In the genomic region with DNA sequence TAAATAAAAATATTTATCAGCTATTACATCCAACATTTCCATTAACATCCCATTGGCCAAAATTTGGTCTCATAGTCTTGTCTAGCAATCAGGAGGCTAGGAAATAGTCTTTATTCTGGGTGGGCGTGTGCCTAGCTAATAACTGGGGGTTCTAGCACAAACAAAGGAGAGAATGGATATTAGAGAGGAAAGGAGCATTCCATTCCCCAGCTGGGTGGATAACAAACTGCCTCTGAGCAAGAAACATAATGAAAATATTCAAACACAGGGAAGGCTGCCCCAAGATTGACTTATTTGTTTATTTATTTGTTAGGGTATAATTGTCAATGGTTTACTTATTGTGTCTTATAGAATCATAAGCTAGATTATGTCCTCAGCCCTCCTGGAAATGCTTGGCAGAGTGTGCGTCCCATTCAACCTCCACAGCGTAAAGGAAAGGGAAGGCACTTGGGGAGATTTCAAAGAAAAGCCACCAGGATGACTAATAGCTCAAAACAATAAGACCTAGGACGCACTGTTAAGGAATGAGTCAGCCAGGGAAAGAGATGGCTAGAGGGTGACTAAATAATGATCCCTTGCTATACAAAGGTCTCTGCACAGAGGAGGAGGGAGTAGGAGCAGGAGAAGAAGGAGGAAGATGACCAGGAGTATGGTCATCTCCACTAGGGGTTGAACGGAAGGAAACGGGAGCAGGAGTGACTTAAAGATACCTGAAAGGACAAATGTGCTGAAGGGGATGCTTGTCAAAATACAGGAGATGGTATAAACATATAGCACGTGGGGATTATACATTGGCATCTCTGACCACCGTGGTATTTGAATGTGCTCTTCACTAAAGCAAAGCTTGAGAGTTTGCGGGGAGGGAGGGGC, we compare ENCODE assay signal across 1 cellular context.
TF ChIP-seq lines count a peak whose summit lies in the region.

No MANE protein-coding gene starts in this region.

TF ChIP-seq in SK-N-SH, 30 proteins besides CTCF, POLR2A, EP300 and RAD21:
- peak; percentile 95 for TF ChIP-seq JUND (IDR thresholded peaks at IDR 0.05)
- TF ChIP-seq, protein P1, sequence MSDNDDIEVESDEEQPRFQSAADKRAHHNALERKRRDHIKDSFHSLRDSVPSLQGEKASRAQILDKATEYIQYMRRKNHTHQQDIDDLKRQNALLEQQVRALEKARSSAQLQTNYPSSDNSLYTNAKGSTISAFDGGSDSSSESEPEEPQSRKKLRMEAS (IDR thresholded peaks at IDR 0.05; ENCODE audit: low read depth): peak; percentile 64; the same call in 1 of the 2 replicates
- TF ChIP-seq SIN3A (IDR thresholded peaks at IDR 0.05; ENCODE audit: borderline replicate concordance, low read depth, low read length): 0 out of 2 replicates have a peak, but pooled peaks have one; percentile 45
- TF ChIP-seq NRF1 (IDR thresholded peaks at IDR 0.05; ENCODE audit: low read depth, low read length): no peak
- peak; percentile 98 for TF ChIP-seq FOSL2 (IDR thresholded peaks at IDR 0.05; ENCODE audit: borderline replicate concordance, low read depth)
- TF ChIP-seq, protein P2, sequence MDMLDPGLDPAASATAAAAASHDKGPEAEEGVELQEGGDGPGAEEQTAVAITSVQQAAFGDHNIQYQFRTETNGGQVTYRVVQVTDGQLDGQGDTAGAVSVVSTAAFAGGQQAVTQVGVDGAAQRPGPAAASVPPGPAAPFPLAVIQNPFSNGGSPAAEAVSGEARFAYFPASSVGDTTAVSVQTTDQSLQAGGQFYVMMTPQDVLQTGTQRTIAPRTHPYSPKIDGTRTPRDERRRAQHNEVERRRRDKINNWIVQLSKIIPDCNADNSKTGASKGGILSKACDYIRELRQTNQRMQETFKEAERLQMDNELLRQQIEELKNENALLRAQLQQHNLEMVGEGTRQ (IDR thresholded peaks at IDR 0.05; ENCODE audit: borderline replicate concordance, low read depth, low read length): no peak
- TF ChIP-seq, protein P3, sequence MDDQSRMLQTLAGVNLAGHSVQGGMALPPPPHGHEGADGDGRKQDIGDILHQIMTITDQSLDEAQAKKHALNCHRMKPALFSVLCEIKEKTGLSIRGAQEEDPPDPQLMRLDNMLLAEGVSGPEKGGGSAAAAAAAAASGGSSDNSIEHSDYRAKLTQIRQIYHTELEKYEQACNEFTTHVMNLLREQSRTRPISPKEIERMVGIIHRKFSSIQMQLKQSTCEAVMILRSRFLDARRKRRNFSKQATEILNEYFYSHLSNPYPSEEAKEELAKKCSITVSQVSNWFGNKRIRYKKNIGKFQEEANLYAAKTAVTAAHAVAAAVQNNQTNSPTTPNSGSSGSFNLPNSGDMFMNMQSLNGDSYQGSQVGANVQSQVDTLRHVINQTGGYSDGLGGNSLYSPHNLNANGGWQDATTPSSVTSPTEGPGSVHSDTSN (IDR thresholded peaks at IDR 0.05): peak; percentile 78
- no peak for TF ChIP-seq TAF1 (IDR thresholded peaks at IDR 0.05; ENCODE audit: borderline replicate concordance, low read depth, low read length)
- TF ChIP-seq TEAD4 (IDR thresholded peaks at IDR 0.05; ENCODE audit: borderline replicate concordance, insufficient read depth): peak; percentile 47; the same call in 1 of the 2 replicates
- TF ChIP-seq NFIC (IDR thresholded peaks at IDR 0.05; ENCODE audit: borderline replicate concordance): peak; percentile 60; the same call in 1 of the 2 replicates
- no peak for TF ChIP-seq GATA2 (CRISPR knock-in tag; IDR thresholded peaks at IDR 0.05)
- TF ChIP-seq FOXM1 (IDR thresholded peaks at IDR 0.05; ENCODE audit: low read depth): 0 out of 2 replicates have a peak, but pooled peaks have one; percentile 48
- TF ChIP-seq, protein P4, sequence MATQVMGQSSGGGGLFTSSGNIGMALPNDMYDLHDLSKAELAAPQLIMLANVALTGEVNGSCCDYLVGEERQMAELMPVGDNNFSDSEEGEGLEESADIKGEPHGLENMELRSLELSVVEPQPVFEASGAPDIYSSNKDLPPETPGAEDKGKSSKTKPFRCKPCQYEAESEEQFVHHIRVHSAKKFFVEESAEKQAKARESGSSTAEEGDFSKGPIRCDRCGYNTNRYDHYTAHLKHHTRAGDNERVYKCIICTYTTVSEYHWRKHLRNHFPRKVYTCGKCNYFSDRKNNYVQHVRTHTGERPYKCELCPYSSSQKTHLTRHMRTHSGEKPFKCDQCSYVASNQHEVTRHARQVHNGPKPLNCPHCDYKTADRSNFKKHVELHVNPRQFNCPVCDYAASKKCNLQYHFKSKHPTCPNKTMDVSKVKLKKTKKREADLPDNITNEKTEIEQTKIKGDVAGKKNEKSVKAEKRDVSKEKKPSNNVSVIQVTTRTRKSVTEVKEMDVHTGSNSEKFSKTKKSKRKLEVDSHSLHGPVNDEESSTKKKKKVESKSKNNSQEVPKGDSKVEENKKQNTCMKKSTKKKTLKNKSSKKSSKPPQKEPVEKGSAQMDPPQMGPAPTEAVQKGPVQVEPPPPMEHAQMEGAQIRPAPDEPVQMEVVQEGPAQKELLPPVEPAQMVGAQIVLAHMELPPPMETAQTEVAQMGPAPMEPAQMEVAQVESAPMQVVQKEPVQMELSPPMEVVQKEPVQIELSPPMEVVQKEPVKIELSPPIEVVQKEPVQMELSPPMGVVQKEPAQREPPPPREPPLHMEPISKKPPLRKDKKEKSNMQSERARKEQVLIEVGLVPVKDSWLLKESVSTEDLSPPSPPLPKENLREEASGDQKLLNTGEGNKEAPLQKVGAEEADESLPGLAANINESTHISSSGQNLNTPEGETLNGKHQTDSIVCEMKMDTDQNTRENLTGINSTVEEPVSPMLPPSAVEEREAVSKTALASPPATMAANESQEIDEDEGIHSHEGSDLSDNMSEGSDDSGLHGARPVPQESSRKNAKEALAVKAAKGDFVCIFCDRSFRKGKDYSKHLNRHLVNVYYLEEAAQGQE (IDR thresholded peaks at IDR 0.05; ENCODE audit: low read depth, low read length): no peak
- TF ChIP-seq, protein P5, sequence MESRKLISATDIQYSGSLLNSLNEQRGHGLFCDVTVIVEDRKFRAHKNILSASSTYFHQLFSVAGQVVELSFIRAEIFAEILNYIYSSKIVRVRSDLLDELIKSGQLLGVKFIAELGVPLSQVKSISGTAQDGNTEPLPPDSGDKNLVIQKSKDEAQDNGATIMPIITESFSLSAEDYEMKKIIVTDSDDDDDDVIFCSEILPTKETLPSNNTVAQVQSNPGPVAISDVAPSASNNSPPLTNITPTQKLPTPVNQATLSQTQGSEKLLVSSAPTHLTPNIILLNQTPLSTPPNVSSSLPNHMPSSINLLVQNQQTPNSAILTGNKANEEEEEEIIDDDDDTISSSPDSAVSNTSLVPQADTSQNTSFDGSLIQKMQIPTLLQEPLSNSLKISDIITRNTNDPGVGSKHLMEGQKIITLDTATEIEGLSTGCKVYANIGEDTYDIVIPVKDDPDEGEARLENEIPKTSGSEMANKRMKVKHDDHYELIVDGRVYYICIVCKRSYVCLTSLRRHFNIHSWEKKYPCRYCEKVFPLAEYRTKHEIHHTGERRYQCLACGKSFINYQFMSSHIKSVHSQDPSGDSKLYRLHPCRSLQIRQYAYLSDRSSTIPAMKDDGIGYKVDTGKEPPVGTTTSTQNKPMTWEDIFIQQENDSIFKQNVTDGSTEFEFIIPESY (IDR thresholded peaks at IDR 0.05; ENCODE audit: borderline replicate concordance, low read depth): no peak
- 0 out of 2 replicates have a peak, but pooled peaks have one; percentile 28 for TF ChIP-seq RXRA (IDR thresholded peaks at IDR 0.05; ENCODE audit: borderline replicate concordance, low read depth)
- TF ChIP-seq POLR2AphosphoS5 (IDR thresholded peaks at IDR 0.05; ENCODE audit: low read depth, low read length): peak; percentile 23; the same call in 1 of the 2 replicates
- peak; percentile 81 for TF ChIP-seq TCF12 (IDR thresholded peaks at IDR 0.05)
- no peak for TF ChIP-seq RFX5 (IDR thresholded peaks at IDR 0.05; ENCODE audit: low read length)
- TF ChIP-seq YY1 (IDR thresholded peaks at IDR 0.05; ENCODE audit: low read depth): peak; percentile 43; the same call in 1 of the 2 replicates
